Comparison of ENCODE assay signal across 19 cellular contexts in the genomic region with DNA sequence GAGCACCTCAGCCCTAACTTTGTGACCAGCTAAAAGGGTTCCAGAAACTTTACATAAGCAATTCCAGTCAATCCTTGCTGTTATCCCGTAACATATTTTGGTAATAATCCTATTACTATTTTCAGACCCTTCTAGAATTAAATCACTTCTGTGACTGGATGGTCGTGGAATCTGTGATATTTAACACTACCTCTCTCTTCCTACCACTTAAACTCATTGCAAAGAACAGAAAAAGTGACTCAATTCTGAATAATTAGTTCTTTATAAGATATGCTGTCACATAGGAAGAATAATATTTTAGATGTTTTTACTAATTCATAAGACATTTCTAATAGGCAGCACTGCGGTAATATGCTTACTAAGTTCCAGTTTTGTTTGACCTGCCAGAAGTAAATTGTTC.
DNase-seq lines count a peak whose midpoint lies in the region; ATAC-seq and TF ChIP-seq lines count a peak whose summit lies in the region.
"Had no signal": no experiment of that assay in that cellular context is flagged by ENCODE, and none has a peak within 500 bp of the region (broad histone marks: within the 10 kb centered on the region; RNA-seq: fewer than 3 reads in every experiment).

No MANE protein-coding gene starts in this region.

- H3F3A ChIP-seq in smooth muscle cell (ENCODE audit: low read depth), result peaks cover 4% of the 10 kb centered on the region

- no peaks in the 10 kb centered on the region for H3K36me3 Mint-ChIP-seq in activated CD8-positive, alpha-beta T cell treated with anti-CD3 and anti-CD28 coated beads for 36 hours (ENCODE audit: low read depth)
- H3K36me3 Mint-ChIP-seq: CD8-positive, alpha-beta memory T cell had no signal

- no peaks in the 10 kb centered on the region for H3K9me3 Mint-ChIP-seq in activated CD8-positive, alpha-beta T cell treated with anti-CD3 and anti-CD28 coated beads for 36 hours
- H3K9me3 Mint-ChIP-seq: CD8-positive, alpha-beta memory T cell had no signal

- H3K4me1 Mint-ChIP-seq in activated CD8-positive, alpha-beta T cell treated with anti-CD3 and anti-CD28 coated beads for 36 hours (ENCODE audit: low read depth), result peaks cover 12% of the 10 kb centered on the region
- H3K4me1 Mint-ChIP-seq: CD8-positive, alpha-beta memory T cell had no signal

- H3K27ac ChIP-seq in gastroesophageal sphincter (peak overlapping the region; percentile 28 to 63 (median 44)), smooth muscle cell (ENCODE audit: low read depth) (peak overlapping the region; percentile 28)
- H3K27ac ChIP-seq: BLaER1 treated with 17β-estradiol and CSF1 and Interleukin-3, amounts not matched to agents 10 nM and 100 nM had no signal

- no peak for ATAC-seq in gastroesophageal sphincter
- no peak for ATAC-seq in HG03565 (IDR thresholded peaks at IDR 0.05; ENCODE audit: unreplicated experiment)
- ATAC-seq in activated CD8-positive, alpha-beta T cell treated with anti-CD3 and anti-CD28 coated beads for 36 hours, result no peak
- ATAC-seq in HG02623 (IDR thresholded peaks at IDR 0.05; ENCODE audit: unreplicated experiment), result no peak
- ATAC-seq: GM12878, Panc1, Right ventricle myocardium inferior had no signal

- no peak for TF ChIP-seq EP300 in gastroesophageal sphincter (IDR thresholded peaks at IDR 0.05)

- no peak overlapping the region for H3K4me3 Mint-ChIP-seq in activated CD8-positive, alpha-beta T cell treated with anti-CD3 and anti-CD28 coated beads for 36 hours
- H3K4me3 Mint-ChIP-seq: CD8-positive, alpha-beta memory T cell had no signal

- H3K27me3 ChIP-seq in gastroesophageal sphincter, result no peaks in the 10 kb centered on the region
- H3K27me3 ChIP-seq in smooth muscle cell (ENCODE audit: low read depth), result no peaks in the 10 kb centered on the region
- H3K27me3 ChIP-seq: BLaER1 treated with 17β-estradiol and CSF1 and Interleukin-3, amounts not matched to agents 10 nM and 100 nM had no signal

- no peak for TF ChIP-seq POLR2A in gastroesophageal sphincter (IDR thresholded peaks at IDR 0.05)

- H3K9me3 ChIP-seq in gastroesophageal sphincter (no peaks in the 10 kb centered on the region), smooth muscle cell (replicated peaks; ENCODE audit: low read depth) (no peaks in the 10 kb centered on the region)

- intact Hi-C loops in activated CD8-positive, alpha-beta T cell treated with anti-CD3 and anti-CD28 coated beads for 36 hours (cut with micrococcal nuclease), result no loop called here

- H3K36me3 ChIP-seq in gastroesophageal sphincter (no peaks in the 10 kb centered on the region), smooth muscle cell (ENCODE audit: low read depth) (no peaks in the 10 kb centered on the region)
- H3K36me3 ChIP-seq: BLaER1 treated with 17β-estradiol and CSF1 and Interleukin-3, amounts not matched to agents 10 nM and 100 nM had no signal

- no peaks in the 10 kb centered on the region for H3K79me2 ChIP-seq in smooth muscle cell (ENCODE audit: low read depth)

- POLR2A ChIA-PET in activated CD8-positive, alpha-beta T cell treated with anti-CD3 and anti-CD28 coated beads for 36 hours (lab: Charles Lee), result interaction anchor here (0.5 to 0.6 kb wide), 2 partner anchors 8 to 45 kb away, joined by 3 read pairs; no protein-coding TSS in a partner anchor

- H4K20me1 ChIP-seq in smooth muscle cell (ENCODE audit: low read depth), result no peaks in the 10 kb centered on the region
- H4K20me1 ChIP-seq: BLaER1 treated with 17β-estradiol and CSF1 and Interleukin-3, amounts not matched to agents 10 nM and 100 nM had no signal

- WGBS in gastroesophageal sphincter (ENCODE audit: low coverage in 1 of 2), 2 donors, result 41 to 51% methylated on average over 3 of the region's 3 CpGs
- WGBS in smooth muscle cell (ENCODE audit: low lambda C conversion rate), result 62% methylated on average over 3 of the region's 3 CpGs

- H3K9ac ChIP-seq in smooth muscle cell (ENCODE audit: low read depth), result no peak overlapping the region
- H3K9ac ChIP-seq: BLaER1 treated with 17β-estradiol and CSF1 and Interleukin-3, amounts not matched to agents 10 nM and 100 nM had no signal

- no peaks in the 10 kb centered on the region for H3K27me3 Mint-ChIP-seq in activated CD8-positive, alpha-beta T cell treated with anti-CD3 and anti-CD28 coated beads for 36 hours

- peak overlapping the region; percentile 61 for H3K4me2 ChIP-seq in smooth muscle cell
- H3K4me2 ChIP-seq: BLaER1 treated with 17β-estradiol and CSF1 and Interleukin-3, amounts not matched to agents 10 nM and 100 nM had no signal

- peak; percentile 6 for DNase-seq in AG10803 (ENCODE audit: low read depth)
- peak; percentile 30 for DNase-seq in amniotic epithelial cell (ENCODE audit: low read depth)
- DNase-seq in smooth muscle cell (lab: John Stamatoyannopoulos, UW; ENCODE audit: unreplicated experiment), result no peak
- DNase-seq in occipital lobe (lab: John Stamatoyannopoulos, UW), result no peak
- DNase-seq in activated CD8-positive, alpha-beta T cell treated with anti-CD3 and anti-CD28 coated beads for 36 hours, result no peak
- DNase-seq: 8988T; CD8-positive, alpha-beta memory T cell; DMS79; KG1; NCI-H1436 treated with DMSO at 0.1 percent for 48 hours; NCI-H2227 treated with DMSO at 0.1 percent for 48 hours; NCI-H524 had no signal

- TF ChIP-seq CTCF in AG10803 (conservative IDR thresholded peaks at IDR 0.05; ENCODE audit: low read length) (no peak), gastroesophageal sphincter (IDR thresholded peaks at IDR 0.05) (no peak), smooth muscle cell (IDR thresholded peaks at IDR 0.05; ENCODE audit: borderline replicate concordance, insufficient read depth, poor library complexity, severe bottlenecking) (no peak)
- TF ChIP-seq CTCF in activated CD8-positive, alpha-beta T cell treated with anti-CD3 and anti-CD28 coated beads for 36 hours (IDR thresholded peaks at IDR 0.05), result no peak

- H2AFZ ChIP-seq in smooth muscle cell (ENCODE audit: low read depth), result peak overlapping the region; percentile 71

- H3K4me1 ChIP-seq in gastroesophageal sphincter (peaks cover 0 to 50% (median 3%) of the 10 kb centered on the region in 3 donors), smooth muscle cell (ENCODE audit: low read depth) (peaks cover 12% of the 10 kb centered on the region)
- H3K4me1 ChIP-seq: BLaER1 treated with 17β-estradiol and CSF1 and Interleukin-3, amounts not matched to agents 10 nM and 100 nM had no signal

- H3K27ac Mint-ChIP-seq in activated CD8-positive, alpha-beta T cell treated with anti-CD3 and anti-CD28 coated beads for 36 hours, result no peak overlapping the region
- H3K27ac Mint-ChIP-seq: CD8-positive, alpha-beta memory T cell had no signal

- H3K4me3 ChIP-seq in AG10803 (ENCODE audit: low read length) (no peak overlapping the region), gastroesophageal sphincter (no peak overlapping the region), smooth muscle cell (no peak overlapping the region)
- H3K4me3 ChIP-seq: BLaER1 treated with 17β-estradiol and CSF1 and Interleukin-3, amounts not matched to agents 10 nM and 100 nM; GM12878 had no signal

- CTCF ChIA-PET in activated CD8-positive, alpha-beta T cell treated with anti-CD3 and anti-CD28 coated beads for 36 hours (lab: Charles Lee), result no interaction called here

Comparison
In these comparisons a context has a peak if more than half of its experiments do, and no peak if none do; other contexts are left out.
1. DNase-seq: peak in AG10803 (single experiment) and amniotic epithelial cell (single experiment); none in smooth muscle cell (single experiment), occipital lobe (single experiment) and activated CD8-positive, alpha-beta T cell treated with anti-CD3 and anti-CD28 coated beads for 36 hours (single experiment).